ENCODE assay signal across 8 cellular contexts in genomic region chr2:86107031-86107430, GRCh38.
DNase-seq lines count a peak whose midpoint lies in the region; ATAC-seq and TF ChIP-seq lines count a peak whose summit lies in the region.

No MANE protein-coding gene starts in this region.

- H3K9ac ChIP-seq in BLaER1: peak overlapping the region; percentile 88

- TF ChIP-seq CTCF in coronary artery (IDR thresholded peaks at IDR 0.05) (no peak), nephron (IDR thresholded peaks at IDR 0.05; ENCODE audit: unreplicated experiment in 3 of 3) (no peak)

- no peak for ATAC-seq in GM18511 (IDR thresholded peaks at IDR 0.05; ENCODE audit: unreplicated experiment)
- ATAC-seq in GM21723 (IDR thresholded peaks at IDR 0.05; ENCODE audit: unreplicated experiment): no peak
- ATAC-seq in GM19324 (IDR thresholded peaks at IDR 0.05; ENCODE audit: low FRiP score, unreplicated experiment): no peak

- H3K27me3 Mint-ChIP-seq in nephron (ENCODE audit: low read depth): no peaks in the 10 kb centered on the region

- H3K27ac Mint-ChIP-seq in nephron: peak overlapping the region; percentile 98 to 99 (median 98)

- DNase-seq in Kasumi-1 (lab: John Stamatoyannopoulos, UW): peak; percentile 5 to 16
- DNase-seq in coronary artery (ENCODE audit: low spot score): no peak
- no peak for DNase-seq in NCI-H1105 (lab: John Stamatoyannopoulos, UW)

- H3K4me2 ChIP-seq in BLaER1: peak overlapping the region; percentile 79

- H3K27ac ChIP-seq in BLaER1: no peak overlapping the region; the same call in 1 of the 2 replicates
- H3K27ac ChIP-seq in coronary artery: no peak overlapping the region

- H3K9me3 ChIP-seq in BLaER1: no peaks in the 10 kb centered on the region

- peaks cover 36% of the 10 kb centered on the region for H3K4me1 ChIP-seq in BLaER1

- no peaks in the 10 kb centered on the region for H3K9me3 Mint-ChIP-seq in nephron

- H3K27me3 ChIP-seq in BLaER1: no peaks in the 10 kb centered on the region

- H3K4me3 Mint-ChIP-seq in nephron: peak overlapping the region; percentile 88 to 96 (median 88)

- H3K36me3 ChIP-seq in BLaER1: peaks cover 60% of the 10 kb centered on the region

- peaks cover 48% of the 10 kb centered on the region for H3K36me3 Mint-ChIP-seq in nephron (ENCODE audit: low read depth)

- H3K4me1 Mint-ChIP-seq in nephron: peaks cover 37% of the 10 kb centered on the region

- H3K4me3 ChIP-seq in BLaER1 (peak overlapping the region; percentile 76), coronary artery (peak overlapping the region; percentile 87)

- peaks cover 78% of the 10 kb centered on the region for H4K20me1 ChIP-seq in BLaER1

Comparison
In these comparisons a context has a peak if more than half of its experiments do, and no peak if none do; other contexts are left out.
1. DNase-seq: peak in Kasumi-1 (2 of 2); none in coronary artery (single experiment) and NCI-H1105 (single experiment).